9 cellular contexts compared by ENCODE assay signal in the genomic region with DNA sequence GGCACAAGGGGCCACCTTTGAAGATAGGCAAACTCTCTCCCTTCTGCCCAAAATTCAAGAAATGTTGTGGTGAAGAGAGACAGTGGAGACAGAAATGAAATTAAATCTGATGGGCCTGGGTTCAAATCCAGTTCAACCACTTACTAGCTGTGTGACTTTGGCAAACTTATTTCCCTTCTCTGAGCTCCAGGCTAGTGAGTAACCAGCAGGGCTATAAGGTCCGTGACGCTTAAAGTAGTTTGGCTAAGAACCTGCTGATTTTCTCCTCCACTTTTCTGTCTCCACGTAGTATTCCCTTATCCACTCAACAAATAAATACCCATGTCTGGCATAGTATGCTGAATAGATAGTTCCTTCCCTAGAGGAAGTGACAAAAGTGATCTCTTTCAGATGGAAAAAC. TPM values are rescaled to one million over a fixed set of nuclear protein-coding genes. Genes with fewer than 3 reads are reported as not detected.
A peak's percentile ranks its signal among the peaks of the same experiment; 100 is the strongest.
DNase-seq lines count a peak whose midpoint lies in the region; ATAC-seq and TF ChIP-seq lines count a peak whose summit lies in the region.
"Had no signal": no experiment of that assay in that cellular context is flagged by ENCODE, and none has a peak within 500 bp of the region (broad histone marks: within the 10 kb centered on the region; RNA-seq: fewer than 3 reads in every experiment).

No MANE protein-coding gene starts in this region.

- H3K27me3 ChIP-seq in GM23248 (replicated peaks; ENCODE audit: insufficient read depth) (no peaks in the 10 kb centered on the region), SU-DHL-6 (ENCODE audit: low read length) (no peaks in the 10 kb centered on the region), esophagus (ENCODE audit: control insufficient read depth in 1 of 2, insufficient read depth in 2 of 2, low read length in 2 of 2) (no peaks in the 10 kb centered on the region), sigmoid colon (no peaks in the 10 kb centered on the region), left lung (peaks cover 0 to 46% of the 10 kb centered on the region in 2 donors)

- H3K9me3 ChIP-seq in GM23248 (ENCODE audit: low read depth), result no peaks in the 10 kb centered on the region
- H3K9me3 ChIP-seq in SU-DHL-6 (ENCODE audit: insufficient read depth, low read length), result no peaks in the 10 kb centered on the region
- H3K9me3 ChIP-seq in esophagus (ENCODE audit: control insufficient read depth in 2 of 2, insufficient read depth in 1 of 2, low read depth in 1 of 2, low read length in 1 of 2), result no peaks in the 10 kb centered on the region
- H3K9me3 ChIP-seq in sigmoid colon, result no peaks in the 10 kb centered on the region
- no peaks in the 10 kb centered on the region for H3K9me3 ChIP-seq in left lung

- H3K27ac ChIP-seq in GM23248, result no peak overlapping the region
- peak overlapping the region; percentile 56 for H3K27ac ChIP-seq in SU-DHL-6 (ENCODE audit: low read depth, low read length)
- peak overlapping the region; percentile 92 to 95 for H3K27ac ChIP-seq in esophagus (ENCODE audit: low read depth in 2 of 2, low read length in 1 of 2)
- peak overlapping the region in 3 of 4 donors; percentile 90 to 91 (median 91) for H3K27ac ChIP-seq in sigmoid colon
- H3K27ac ChIP-seq in left lung, result no peak overlapping the region

- WGBS in GM23248 (ENCODE audit: low coverage in 1 of 2, low lambda C conversion rate in 2 of 2, missing lambda C conversion rate in 2 of 2), 2 experiments, result 95% methylated on average over 3 of the region's 3 CpGs
- WGBS in esophagus, 2 donors, result 53 to 57% methylated on average over 3 of the region's 3 CpGs
- WGBS in sigmoid colon, 2 donors, result 78 to 83% methylated on average over 3 of the region's 3 CpGs

- no peak overlapping the region for H2AFZ ChIP-seq in GM23248
- no peak overlapping the region for H2AFZ ChIP-seq in SU-DHL-6 (ENCODE audit: low read depth, low read length, severe bottlenecking)

- no peak for TF ChIP-seq EP300 in sigmoid colon (IDR thresholded peaks at IDR 0.05)

- TF ChIP-seq CTCF in SU-DHL-6 (IDR thresholded peaks at IDR 0.05; ENCODE audit: insufficient read depth, low read length, poor library complexity, severe bottlenecking) (no peak), sigmoid colon (IDR thresholded peaks at IDR 0.05) (no peak), left lung (IDR thresholded peaks at IDR 0.05) (no peak)

- peak overlapping the region; percentile 85 for H3K9ac ChIP-seq in GM23248
- H3K9ac ChIP-seq in SU-DHL-6 (ENCODE audit: low read length), result peak overlapping the region; percentile 69

- peaks cover 3% of the 10 kb centered on the region; the same call in 1 of the 2 replicates for H3F3A ChIP-seq in GM23248 (ENCODE audit: insufficient read depth)
- H3F3A ChIP-seq in SU-DHL-6 (ENCODE audit: insufficient read depth), result peaks cover 9% of the 10 kb centered on the region; the same call in 1 of the 2 replicates

- DNase-seq in GM23248 (no peak), sigmoid colon (no peak), NCI-H128 (lab: John Stamatoyannopoulos, UW; ENCODE audit: unreplicated experiment) (no peak), C1 segment of cervical spinal cord (lab: John Stamatoyannopoulos, UW) (no peak), left lung (no peak)
- DNase-seq: NCI-H82 had no signal

- H3K4me2 ChIP-seq in GM23248 (ENCODE audit: unreplicated experiment) (peak overlapping the region; percentile 85), SU-DHL-6 (ENCODE audit: low read depth, low read length, poor library complexity, severe bottlenecking) (peak overlapping the region; percentile 92)

- H3K4me3 ChIP-seq in GM23248 (peak overlapping the region; percentile 80), SU-DHL-6 (ENCODE audit: insufficient read depth, low read length, poor library complexity, severe bottlenecking) (peak overlapping the region; percentile 68), esophagus (ENCODE audit: low read depth in 1 of 2, low read length in 2 of 2) (peak overlapping the region; percentile 80 to 95), sigmoid colon (peak overlapping the region in 1 of 4 donors; percentile 83), left lung (no peak overlapping the region)

- H3K36me3 ChIP-seq in GM23248 (ENCODE audit: low read depth) (0 out of 2 replicates have a peak, but pooled peaks cover 6% of the 10 kb centered on the region), SU-DHL-6 (ENCODE audit: low read length) (0 out of 2 replicates have a peak, but pooled peaks cover under 1% of the 10 kb centered on the region), esophagus (ENCODE audit: control insufficient read depth in 2 of 2, insufficient read depth in 2 of 2, low read length in 1 of 2) (peaks cover 0 to 18% of the 10 kb centered on the region in 2 donors), sigmoid colon (no peaks in the 10 kb centered on the region), left lung (no peaks in the 10 kb centered on the region)

- peaks cover 27% of the 10 kb centered on the region; the same call in 1 of the 2 replicates for H3K4me1 ChIP-seq in GM23248 (ENCODE audit: insufficient read depth)
- peaks cover 7 to 34% of the 10 kb centered on the region in 2 donors for H3K4me1 ChIP-seq in esophagus (ENCODE audit: control insufficient read depth in 2 of 2, insufficient read depth in 2 of 2, low read length in 1 of 2)
- peaks cover 0 to 31% (median 23%) of the 10 kb centered on the region in 4 donors for H3K4me1 ChIP-seq in sigmoid colon
- H3K4me1 ChIP-seq in left lung, result peaks cover 4 to 32% of the 10 kb centered on the region in 2 donors

- TF ChIP-seq POLR2A in sigmoid colon (IDR thresholded peaks at IDR 0.05), result no peak

- in situ Hi-C loops in GM23248 (cut with MboI), result no loop called here

- intact Hi-C loops in sigmoid colon (cut with DNase I) (no loop called here), left lung (cut with DNase I) (no loop called here)

- H3K9me2 ChIP-seq in GM23248 (ENCODE audit: insufficient read depth) (no peaks in the 10 kb centered on the region), SU-DHL-6 (replicated peaks; ENCODE audit: insufficient read depth, low read length) (no peaks in the 10 kb centered on the region)

- peaks cover 62% of the 10 kb centered on the region for H3K79me2 ChIP-seq in GM23248 (ENCODE audit: insufficient read depth)
- H3K79me2 ChIP-seq in SU-DHL-6 (ENCODE audit: insufficient read depth, low read length), result peaks cover 62% of the 10 kb centered on the region

- ATAC-seq in HG02884 (IDR thresholded peaks at IDR 0.05; ENCODE audit: unreplicated experiment), result no peak
- ATAC-seq in left lung, result no peak

- H4K20me1 ChIP-seq in GM23248 (ENCODE audit: insufficient read depth), result no peaks in the 10 kb centered on the region
- H4K20me1 ChIP-seq in SU-DHL-6 (ENCODE audit: low read depth, low read length), result peaks cover 7% of the 10 kb centered on the region; the same call in 1 of the 2 replicates

RNA-seq across cellular contexts. Expression of a gene that starts 1.9 kb away (rescaled TPM):
- 315 and 361 TPM in 2 replicates for total RNA-seq in GM23248 (2014; rRNA removed; shearing (Covaris generic))
- polyA plus RNA-seq in GM23248 (2016; fragmentation: Nextera tagmentation; extraction: Ambion mirVana) (142 and 143 TPM in 2 replicates), esophagus (100 to 1,000 TPM in 1 of 2 donors, 10 to 100 TPM in 1; 70.3 to 115 TPM), sigmoid colon (10 to 100 TPM in 1 of 3 donors, 1 to 10 TPM in 2; 4.2 to 44.9 (median 8.8) TPM)
- total RNA-seq in sigmoid colon (10 to 100 TPM in 3 of 4 donors, 1 to 10 TPM in 1; 7.7 to 33.5 (median 15.3) TPM), left lung (10 to 100 TPM; 10.5 to 12.1 TPM)

Comparison
In these comparisons a context has a peak if more than half of its experiments do, and no peak if none do; other contexts are left out.
1. H3K27ac ChIP-seq: peak in SU-DHL-6 (single experiment), esophagus (2 of 2) and sigmoid colon (3 of 4); none in GM23248 (single experiment) and left lung (0 of 2).
2. H3K4me3 ChIP-seq: peak in GM23248 (single experiment), SU-DHL-6 (single experiment) and esophagus (2 of 2); none in left lung (0 of 2).